ENCODE assay signal across 12 cellular contexts in the genomic region with DNA sequence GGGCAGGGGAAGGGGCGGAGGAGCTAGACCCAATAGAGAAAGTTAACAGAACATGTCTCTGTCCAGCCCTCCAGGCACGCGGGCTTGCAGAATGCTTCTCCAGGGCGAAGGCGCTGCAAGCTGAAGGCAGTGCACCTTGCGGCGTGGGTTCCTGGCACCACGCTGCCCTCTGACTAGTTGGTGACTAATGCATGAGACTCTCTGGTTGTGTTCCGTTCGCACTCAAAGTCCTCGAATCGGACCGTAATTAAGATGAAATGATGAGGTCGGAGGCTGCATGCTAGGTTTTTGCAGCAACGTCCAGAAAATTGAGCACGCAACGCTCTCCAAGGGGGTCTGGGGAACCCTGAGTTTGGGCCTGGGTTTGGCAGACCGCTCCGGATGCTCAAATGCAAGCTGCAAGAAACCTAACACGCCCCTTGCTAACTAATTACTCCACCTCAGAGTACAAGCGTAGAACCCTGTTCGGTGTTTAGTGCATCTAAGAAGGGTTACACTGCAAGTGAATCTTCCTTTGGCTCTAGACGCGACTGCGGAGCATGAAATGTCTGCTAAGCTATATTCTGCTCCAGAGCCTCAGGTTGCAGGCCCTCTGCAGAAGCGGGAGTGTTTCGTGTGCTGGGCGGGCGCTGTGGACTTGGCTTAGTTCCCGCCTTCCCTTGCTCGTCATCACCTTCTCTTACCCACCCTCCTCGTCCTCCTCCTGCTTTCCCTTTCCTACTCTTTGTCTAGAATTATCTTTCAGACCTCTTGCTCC. TPM values are rescaled to one million over a fixed set of nuclear protein-coding genes. Genes with fewer than 3 reads are reported as not detected.
A peak's percentile ranks its signal among the peaks of the same experiment; 100 is the strongest.
DNase-seq lines count a peak whose midpoint lies in the region; FAIRE-seq and TF ChIP-seq lines count a peak whose summit lies in the region.
"Had no signal": no experiment of that assay in that cellular context is flagged by ENCODE, and none has a peak within 500 bp of the region (broad histone marks: within the 10 kb centered on the region; RNA-seq: fewer than 3 reads in every experiment).

No MANE protein-coding gene starts in this region.

- peaks cover 0 to 1% of the 10 kb centered on the region in 2 experiments for H4K20me1 ChIP-seq in H1 (replicated peaks in 1 of 2; ENCODE audit: control insufficient read depth in 1 of 2, insufficient read depth in 2 of 2, low read length in 2 of 2)

- H2BK120ac ChIP-seq in H1 (replicated peaks; ENCODE audit: low read depth, low read length) (no peak overlapping the region), trophoblast cell (ENCODE audit: insufficient read depth, low read length, poor library complexity) (no peak overlapping the region)

- H2AK5ac ChIP-seq in H1 (ENCODE audit: low read depth, low read length) (no peak overlapping the region), trophoblast cell (ENCODE audit: low read length) (no peak overlapping the region)

- TF ChIP-seq CTCF in H1 (IDR thresholded peaks at IDR 0.05; ENCODE audit: control extremely low read depth in 1 of 3, insufficient read depth in 1 of 3, low read depth in 1 of 3, low read length in 3 of 3), result no peak

- H3K4me3 Mint-ChIP-seq in IgD-negative memory B cell, result peak overlapping the region in 3 of 4 donors; percentile 8 to 71 (median 68)

- H3K18ac ChIP-seq in H1 (ENCODE audit: extremely low read depth, low read length), result 0 out of 2 replicates have a peak overlapping the region, but pooled peaks have one; percentile 13
- H3K18ac ChIP-seq in trophoblast cell (ENCODE audit: low read length), result no peak overlapping the region

- no peak for TF ChIP-seq EP300 in H1 (IDR thresholded peaks at IDR 0.05; ENCODE audit: borderline replicate concordance in 1 of 2, low read depth in 2 of 2, low read length in 2 of 2)

- H2BK5ac ChIP-seq in H1 (ENCODE audit: low read depth, low read length) (no peak overlapping the region), trophoblast cell (ENCODE audit: low read depth, low read length, poor library complexity) (no peak overlapping the region)

- H3K4me2 ChIP-seq in H1 (ENCODE audit: insufficient read depth in 1 of 2, low read depth in 2 of 2, low read length in 2 of 2), result peak overlapping the region; percentile 70 to 79
- peak overlapping the region; percentile 58 for H3K4me2 ChIP-seq in trophoblast cell (ENCODE audit: low read length)

- H3K4me1 Mint-ChIP-seq in IgD-negative memory B cell, result peaks cover 0 to 12% (median 6%) of the 10 kb centered on the region in 3 donors

- H3K14ac ChIP-seq in H1 (ENCODE audit: insufficient read length), result no peak overlapping the region
- H3K14ac ChIP-seq in trophoblast cell (ENCODE audit: low read length), result no peak overlapping the region

- DNase-seq in EH (ENCODE audit: low read depth) (peak; percentile 3), H1 (ENCODE audit: low read depth in 1 of 2, low spot score in 2 of 2) (peak in 1 of 2 experiments; percentile 42), trophoblast cell (no peak), LoVo (ENCODE audit: low spot score) (no peak), mucosa of gallbladder (ENCODE audit: low spot score) (no peak), NCI-H1930 (lab: John Stamatoyannopoulos, UW) (no peak)
- DNase-seq: body of pancreas, mucosa of descending colon, NCI-H187 treated with DMSO at 0.1 percent for 48 hours, WERI-Rb-1 had no signal

- peak overlapping the region; percentile 19 to 56 (median 26); a peak in 7 of 8 replicates for H3K4me3 ChIP-seq in H1 (ENCODE audit: extremely low read depth in 1 of 4, insufficient read depth in 2 of 4, low read depth in 3 of 4, low read length in 4 of 4)
- no peak overlapping the region for H3K4me3 ChIP-seq in trophoblast cell (ENCODE audit: low read depth, low read length)
- H3K4me3 ChIP-seq: body of pancreas, mucosa of descending colon had no signal

- POLR2A ChIA-PET in H1 (lab: Charles Lee; ENCODE audit: partially characterized antibody), result interaction anchor here (1.3 to 3.6 kb wide), 2 partner anchors 10 to 16 kb away, joined by 5 to 19 read pairs; no protein-coding TSS in a partner anchor

- no peak overlapping the region for H3K4ac ChIP-seq in H1 (replicated peaks; ENCODE audit: insufficient read length, low read depth, low read length)
- H3K4ac ChIP-seq in trophoblast cell (ENCODE audit: low read depth, low read length), result no peak overlapping the region

- H2BK12ac ChIP-seq in H1 (ENCODE audit: low read depth, low read length) (0 out of 2 replicates have a peak overlapping the region, but pooled peaks have one; percentile 68), trophoblast cell (ENCODE audit: low read length) (no peak overlapping the region)

- H4K12ac ChIP-seq in trophoblast cell (ENCODE audit: low read depth, low read length), result no peak overlapping the region

- H3K36me3 Mint-ChIP-seq in IgD-negative memory B cell, result no peaks in the 10 kb centered on the region

- no peak overlapping the region for H2BK15ac ChIP-seq in H1 (ENCODE audit: low read length)

- H3K27me3 Mint-ChIP-seq in IgD-negative memory B cell, result peaks cover 46% of the 10 kb centered on the region

- H3K9ac ChIP-seq in H1 (replicated peaks in 1 of 4; ENCODE audit: extremely low read depth in 1 of 4, low read depth in 3 of 4, low read length in 3 of 4) (no peak overlapping the region), trophoblast cell (ENCODE audit: low read length) (no peak overlapping the region)

- H3K23ac ChIP-seq in H1 (ENCODE audit: insufficient read length), result no peak overlapping the region
- no peak overlapping the region for H3K23ac ChIP-seq in trophoblast cell (ENCODE audit: low read length)

- H3K36me3 ChIP-seq in H1 (ENCODE audit: control insufficient read depth in 2 of 4, insufficient read depth in 4 of 4, low read length in 3 of 4) (no peaks in the 10 kb centered on the region; a peak in 1 of 8 replicates), trophoblast cell (ENCODE audit: control insufficient read depth in 1 of 2, insufficient read depth in 2 of 2, low read length in 2 of 2) (peaks cover 0 to 1% of the 10 kb centered on the region in 2 experiments)
- H3K36me3 ChIP-seq: WERI-Rb-1 had no signal

- no peak overlapping the region for H2BK20ac ChIP-seq in H1 (ENCODE audit: low read length)

- H3K4me1 ChIP-seq in H1 (replicated peaks in 1 of 4; ENCODE audit: control insufficient read depth in 3 of 4, insufficient read depth in 4 of 4, low read length in 3 of 4) (peaks cover 0 to 8% (median 2%) of the 10 kb centered on the region in 4 experiments; a peak in 4 of 7 replicates), trophoblast cell (ENCODE audit: control insufficient read depth in 1 of 2, insufficient read depth in 2 of 2, low read length in 2 of 2) (peaks cover 6 to 9% of the 10 kb centered on the region in 2 experiments)
- H3K4me1 ChIP-seq: body of pancreas had no signal

- H3K79me2 ChIP-seq in H1 (ENCODE audit: control insufficient read depth in 1 of 2, insufficient read depth in 2 of 2, low read length in 2 of 2) (no peaks in the 10 kb centered on the region), trophoblast cell (ENCODE audit: control insufficient read depth, insufficient read depth, low read length, poor library complexity) (no peaks in the 10 kb centered on the region)

- H4K8ac ChIP-seq in H1 (ENCODE audit: extremely low read depth, insufficient read depth, low read length) (no peak overlapping the region), trophoblast cell (ENCODE audit: low read depth, low read length) (no peak overlapping the region)

- peaks cover 0 to 9% (median 0%) of the 10 kb centered on the region in 3 donors for H3K9me3 Mint-ChIP-seq in IgD-negative memory B cell

- H3K27ac Mint-ChIP-seq in IgD-negative memory B cell, result peak overlapping the region in 2 of 3 donors; percentile 4 to 68

- no peak overlapping the region for H3K27ac ChIP-seq in H1 (ENCODE audit: low read depth, low read length)
- H3K27ac ChIP-seq in trophoblast cell (ENCODE audit: low read depth, low read length), result no peak overlapping the region
- H3K27ac ChIP-seq: body of pancreas, WERI-Rb-1 had no signal

- H2AFZ ChIP-seq in H1 (ENCODE audit: low read length), result no peak overlapping the region
- H2AFZ ChIP-seq in trophoblast cell (ENCODE audit: insufficient read depth, low read length, poor library complexity), result no peak overlapping the region

- H3K79me1 ChIP-seq in H1 (ENCODE audit: low read depth, low read length) (no peaks in the 10 kb centered on the region), trophoblast cell (ENCODE audit: low read length) (no peaks in the 10 kb centered on the region)

- TF ChIP-seq POLR2A in H1 (IDR thresholded peaks at IDR 0.05; ENCODE audit: control extremely low read depth in 1 of 2, low read depth in 2 of 2, low read length in 2 of 2), result no peak

- CTCF ChIA-PET in H1 (lab: Charles Lee; ENCODE audit: partially characterized antibody), result interaction anchor here (1.1 to 1.6 kb wide), 2 partner anchors 10 to 16 kb away, joined by 4 to 9 read pairs; no protein-coding TSS in a partner anchor

- no peak overlapping the region for H4K5ac ChIP-seq in H1 (ENCODE audit: insufficient read length, low read depth, low read length)

- FAIRE-seq in H1 (lab: Jason Lieb, UNC), result no peak
- FAIRE-seq: G401.6 had no signal

- H3K27me3 ChIP-seq in H1 (replicated peaks in 1 of 4; ENCODE audit: control insufficient read depth in 3 of 4, extremely low read depth in 1 of 4, insufficient read depth in 3 of 4, low read length in 3 of 4) (peaks cover 47 to 73% (median 65%) of the 10 kb centered on the region in 4 experiments), trophoblast cell (ENCODE audit: insufficient read depth, low read length) (peaks cover 6% of the 10 kb centered on the region)
- H3K27me3 ChIP-seq: body of pancreas had no signal

- TF ChIP-seq RAD21 in H1 (IDR thresholded peaks at IDR 0.05 in 1 of 2, conservative IDR thresholded peaks at IDR 0.05 in 1 of 2; ENCODE audit: low read depth in 2 of 2, low read length in 2 of 2), result no peak

- WGBS in H1 (ENCODE audit: extremely low coverage in 1 of 2, insufficient coverage in 1 of 2, insufficient read length in 1 of 2, insufficient replicate concordance in 2 of 2, low coverage in 1 of 2, low lambda C conversion rate in 2 of 2, missing lambda C conversion rate in 1 of 2), 2 experiments, result 2% methylated on average over 28 of the region's 32 CpGs; no CpG with 5 or more reads in 1 of the 2 experiments
- WGBS in trophoblast cell (ENCODE audit: extremely low coverage, insufficient coverage, insufficient read length), result no CpG with 5 or more reads among the region's 32 CpGs

- H3K9me3 ChIP-seq in H1 (ENCODE audit: insufficient read depth in 2 of 2, low read depth in 1 of 2, low read length in 1 of 2) (no peaks in the 10 kb centered on the region), trophoblast cell (ENCODE audit: insufficient read depth, low read depth, low read length) (no peaks in the 10 kb centered on the region)
- H3K9me3 ChIP-seq: body of pancreas, mucosa of descending colon had no signal

- peaks cover 5% of the 10 kb centered on the region; the same call in 1 of the 2 replicates for H3K23me2 ChIP-seq in H1 (ENCODE audit: low read depth, low read length)

- H4K91ac ChIP-seq in H1 (replicated peaks; ENCODE audit: insufficient read length, low read length) (no peak overlapping the region), trophoblast cell (ENCODE audit: low read depth, low read length) (no peak overlapping the region)

- no peak overlapping the region for H3K56ac ChIP-seq in H1 (replicated peaks; ENCODE audit: insufficient read length, low read depth, low read length)

RNA-seq across cellular contexts. Expression of a gene that starts 57.1 kb away (rescaled TPM):
- polyA plus RNA-seq in IgD-negative memory B cell, result 5.4 TPM
- total RNA-seq in H1 (2021; fragmentation: NEBNext Ultra II Directional; extraction: Animal tissue kit (Norgen Biotek cat#: 25700)), result 6.6 and 7.1 TPM in 2 replicates
- polyA plus RNA-seq in H1 (2011; rRNA removed), result 2.8 TPM in 2 replicates
- 3.6 TPM for polyA plus RNA-seq in H1 (2011; cell fraction: cytosol; rRNA removed)
- polyA plus RNA-seq in H1 (2011; cell fraction: nucleus; rRNA removed), result 2.4 TPM
- polyA plus RNA-seq in H1 (2012, experiment 1 of 2), result 2.9 to 4.8 TPM (median 3.3 TPM) in 4 replicates
- polyA plus RNA-seq in H1 (2012, experiment 2 of 2), result 0.71 TPM
- polyA plus RNA-seq in H1 (2013, experiment 1 of 2), result 6.7 TPM
- 6.4 TPM for polyA plus RNA-seq in H1 (2013, experiment 2 of 2)
- 1.2 TPM in 2 replicates for polyA minus RNA-seq in H1 (2011; rRNA and poly(A)+ RNA removed)
- polyA minus RNA-seq in H1 (2011; cell fraction: cytosol; rRNA and poly(A)+ RNA removed), result 2.6 TPM
- polyA minus RNA-seq in H1 (2011; cell fraction: nucleus; rRNA and poly(A)+ RNA removed), result 5.2 TPM
- 11.5 and 12.3 TPM in 2 replicates for polyA plus RNA-seq in trophoblast cell (2013)
- total RNA-seq in mucosa of gallbladder, result 7.1 TPM
